In the genomic region with DNA sequence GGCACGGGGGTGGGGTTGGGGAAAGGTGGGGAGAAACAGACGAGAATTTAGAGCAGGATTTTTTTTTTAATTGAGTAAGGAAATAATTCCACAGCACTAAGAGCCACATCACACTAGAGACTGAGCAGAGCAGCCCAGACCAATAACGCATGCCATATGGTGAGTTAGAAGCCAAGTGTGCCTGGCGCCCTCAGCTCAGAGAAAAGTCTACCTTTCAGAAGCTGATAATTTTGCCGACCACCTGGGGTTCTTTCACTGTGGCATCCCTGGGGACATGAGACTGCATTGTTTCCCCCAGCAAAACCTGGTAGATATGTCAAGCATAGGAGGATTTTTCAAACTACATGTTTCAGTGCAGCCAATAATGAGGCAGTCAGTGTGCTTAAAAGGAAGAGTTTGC, we compare ENCODE assay signal across 18 cellular contexts.
DNase-seq lines count a peak whose midpoint lies in the region; ATAC-seq and TF ChIP-seq lines count a peak whose summit lies in the region.
"Had no signal": no experiment of that assay in that cellular context is flagged by ENCODE, and none has a peak within 500 bp of the region (broad histone marks: within the 10 kb centered on the region; RNA-seq: fewer than 3 reads in every experiment).

No MANE protein-coding gene starts in this region.

- H3K27me3 Mint-ChIP-seq in neural crest cell (ENCODE audit: low read depth), result no peaks in the 10 kb centered on the region
- H3K27me3 Mint-ChIP-seq: CD4-positive, CD25-positive, alpha-beta regulatory T cell had no signal

- in situ Hi-C loops in G401 (cut with HindIII; ENCODE audit: low sequenced_read_pairs), result no loop called here
- in situ Hi-C loops in HAP-1 (cut with MboI; ENCODE audit: low sequenced_read_pairs), result no loop called here

- no peak for TF ChIP-seq CTCF in neural crest cell (conservative IDR thresholded peaks at IDR 0.05)
- TF ChIP-seq CTCF in BE2C (IDR thresholded peaks at IDR 0.05; ENCODE audit: low read depth, low read length), result no peak

- ATAC-seq in HG02973 (IDR thresholded peaks at IDR 0.05; ENCODE audit: unreplicated experiment), result no peak

- H3K36me3 ChIP-seq in HAP-1 (replicated peaks) (no peaks in the 10 kb centered on the region), BE2C (no peaks in the 10 kb centered on the region)
- H3K36me3 ChIP-seq: MG63 had no signal

- peak overlapping the region; percentile 43 for H3K27ac Mint-ChIP-seq in neural crest cell (ENCODE audit: unreplicated experiment)
- H3K27ac Mint-ChIP-seq: CD4-positive, CD25-positive, alpha-beta regulatory T cell had no signal

- no peaks in the 10 kb centered on the region for H3K36me3 Mint-ChIP-seq in neural crest cell (ENCODE audit: low read depth)
- H3K36me3 Mint-ChIP-seq: CD4-positive, CD25-positive, alpha-beta regulatory T cell had no signal

- H3K27me3 ChIP-seq in HAP-1 (ENCODE audit: low read depth) (no peaks in the 10 kb centered on the region), BE2C (no peaks in the 10 kb centered on the region)
- H3K27me3 ChIP-seq: MG63 had no signal

- H3K4me3 Mint-ChIP-seq in neural crest cell, result no peak overlapping the region
- H3K4me3 Mint-ChIP-seq: CD4-positive, CD25-positive, alpha-beta regulatory T cell had no signal

- peaks cover 3% of the 10 kb centered on the region for H3K9me3 Mint-ChIP-seq in neural crest cell

- H3K9me3 ChIP-seq in HAP-1 (no peaks in the 10 kb centered on the region), BE2C (no peaks in the 10 kb centered on the region)
- H3K9me3 ChIP-seq: MG63 had no signal

- H3K4me1 Mint-ChIP-seq in neural crest cell, result peaks cover 28% of the 10 kb centered on the region
- H3K4me1 Mint-ChIP-seq: CD4-positive, CD25-positive, alpha-beta regulatory T cell had no signal

- H3K4me3 ChIP-seq in HAP-1 (no peak overlapping the region), BE2C (ENCODE audit: low read depth, low read length) (no peak overlapping the region)
- H3K4me3 ChIP-seq: MG63, SK-N-MC had no signal

- peak; percentile 8 for DNase-seq in G401 (ENCODE audit: low spot score)
- peak; percentile 33 for DNase-seq in NCI-H2081 treated with DMSO at 0.1 percent for 48 hours (lab: John Stamatoyannopoulos, UW)
- DNase-seq in NCI-H82 treated with DMSO at 0.1 percent for 48 hours (lab: John Stamatoyannopoulos, UW; ENCODE audit: unreplicated experiment), result peak; percentile 42
- DNase-seq in neural crest cell (ENCODE audit: low read depth, low spot score), result no peak
- no peak for DNase-seq in hypothalamus (lab: John Stamatoyannopoulos, UW)
- no peak for DNase-seq in HAP-1 (ENCODE audit: low spot score in 2 of 2)
- no peak for DNase-seq in BE2C
- DNase-seq: Calu3; CD4-positive, CD25-positive, alpha-beta regulatory T cell; GF-D8; GOT3; MG63; NCI-H1105 treated with DMSO at 0.1 percent for 48 hours; NCI-H2107; NCI-H345; NCI-H748 treated with DMSO at 0.1 percent for 48 hours had no signal

- H3K4me1 ChIP-seq in HAP-1, result no peaks in the 10 kb centered on the region
- no peaks in the 10 kb centered on the region for H3K4me1 ChIP-seq in BE2C

Comparison
In these comparisons a context has a peak if more than half of its experiments do, and no peak if none do; other contexts are left out.
1. DNase-seq: peak in G401 (single experiment), NCI-H2081 treated with DMSO at 0.1 percent for 48 hours (single experiment) and NCI-H82 treated with DMSO at 0.1 percent for 48 hours (single experiment); none in neural crest cell (single experiment), hypothalamus (0 of 51), HAP-1 (0 of 2) and BE2C (single experiment).